ENCODE assay signal across 1 cellular context in the genomic region with DNA sequence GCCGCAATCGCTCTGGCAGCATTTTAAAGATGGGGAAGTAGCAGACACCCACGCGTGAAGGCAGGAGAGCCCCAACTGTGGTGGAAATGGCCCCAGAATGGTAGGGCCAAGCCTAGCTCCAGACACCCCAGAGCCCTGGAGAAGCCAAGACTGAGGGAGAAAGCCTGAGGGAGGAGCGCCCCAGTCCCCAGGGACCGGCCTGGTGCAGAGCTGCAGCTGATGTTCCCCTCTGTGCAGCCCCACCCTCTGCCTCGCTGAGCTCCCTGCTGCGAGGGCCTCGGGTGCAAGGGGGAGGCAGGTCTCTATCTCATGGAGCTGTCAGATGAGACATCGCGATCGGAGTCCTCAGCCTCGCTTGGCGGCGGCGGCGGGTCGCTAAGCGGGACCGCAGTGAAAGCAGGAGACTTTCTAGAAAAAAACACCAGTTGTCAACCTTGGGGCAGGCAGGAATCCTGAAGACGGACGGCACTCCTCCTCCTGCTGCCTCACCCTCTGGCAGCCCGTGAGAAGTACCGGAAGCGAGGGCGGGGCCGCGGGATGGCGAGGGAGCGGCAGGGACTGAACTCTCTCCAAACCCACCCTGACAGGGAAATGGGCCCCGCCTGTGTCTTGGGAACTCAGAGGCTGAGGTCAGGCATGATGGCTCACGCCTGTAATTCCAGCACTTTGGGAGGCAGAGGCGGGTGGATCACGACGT.
TF ChIP-seq lines count a peak whose summit lies in the region.

No MANE protein-coding gene starts in this region.

TF ChIP-seq in HCT116, 20 proteins besides CTCF, POLR2A, EP300 and RAD21:
- TF ChIP-seq EZH2 (IDR thresholded peaks at IDR 0.05) (no peak), TCF7L2 (IDR thresholded peaks at IDR 0.05; ENCODE audit: borderline replicate concordance, extremely low read depth, insufficient read depth, insufficient read length) (peak; percentile 74), POLR2AphosphoS5 (IDR thresholded peaks at IDR 0.05; ENCODE audit: low read depth, low read length) (0 out of 2 replicates have a peak, but pooled peaks have one; percentile 14), JUND (IDR thresholded peaks at IDR 0.05) (no peak)
TF ChIP-seq in HCT116: peak in this region for 2.
